In the genomic region with DNA sequence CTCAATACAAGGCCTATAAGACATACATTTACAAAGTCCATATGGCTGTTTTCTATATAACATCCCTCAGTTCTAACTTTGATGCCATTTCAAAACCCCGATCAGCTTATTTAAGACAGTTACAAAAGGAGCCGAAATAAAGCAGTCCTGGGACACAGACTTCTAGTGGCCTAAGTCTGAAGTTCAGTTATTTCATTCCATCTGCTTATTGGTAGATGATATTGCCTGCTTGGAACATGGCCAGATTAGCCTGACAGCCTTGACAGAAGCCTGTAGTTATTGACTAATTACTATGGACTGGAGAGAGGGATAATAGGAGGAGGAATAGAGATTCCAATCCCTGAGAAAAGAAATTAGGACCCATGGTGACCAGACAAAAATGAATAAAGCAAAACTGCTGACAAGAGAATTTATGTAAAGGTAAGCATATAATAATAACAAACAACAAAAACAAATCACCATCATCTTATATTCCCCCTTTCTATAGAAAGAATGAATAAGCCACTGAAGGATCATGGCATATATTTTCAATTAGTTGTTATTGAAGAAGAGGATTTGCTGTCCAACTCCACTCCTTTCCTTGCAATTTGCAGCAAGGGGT, we compare ENCODE assay signal across 23 cellular contexts.
DNase-seq lines count a peak whose midpoint lies in the region; ATAC-seq and TF ChIP-seq lines count a peak whose summit lies in the region.
"Had no signal": no experiment of that assay in that cellular context is flagged by ENCODE, and none has a peak within 500 bp of the region (broad histone marks: within the 10 kb centered on the region; RNA-seq: fewer than 3 reads in every experiment).

No MANE protein-coding gene starts in this region.

- no peak overlapping the region for H3K4me3 Mint-ChIP-seq in Caco-2 (ENCODE audit: unreplicated experiment)
- H3K4me3 Mint-ChIP-seq: CD4-positive, CD25-positive, alpha-beta regulatory T cell; IgD-negative memory B cell; T-helper 17 cell had no signal

- no peak overlapping the region for H3K27ac Mint-ChIP-seq in Caco-2 (ENCODE audit: unreplicated experiment)
- H3K27ac Mint-ChIP-seq: CD4-positive, CD25-positive, alpha-beta regulatory T cell; IgD-negative memory B cell; T-helper 17 cell had no signal

- H3K4me1 ChIP-seq in Caco-2 = no peaks in the 10 kb centered on the region
- H3K4me1 ChIP-seq: HAP-1, Peyer's patch, SJSA1 had no signal

- no peaks in the 10 kb centered on the region for H3K27me3 ChIP-seq in Caco-2 (replicated peaks; ENCODE audit: control insufficient read depth, insufficient read depth, low read length)
- H3K27me3 ChIP-seq: Peyer's patch, SJSA1 had no signal

- no peak overlapping the region for H3K4me3 ChIP-seq in Caco-2 (ENCODE audit: low read depth, low read length)
- H3K4me3 ChIP-seq: GM23248, HAP-1, Peyer's patch, SJSA1 had no signal

- POLR2A ChIA-PET in Caco-2 (lab: Charles Lee) = no interaction called here

- H3K9me3 ChIP-seq in Caco-2 = no peaks in the 10 kb centered on the region
- H3K9me3 ChIP-seq: HAP-1, Peyer's patch had no signal

- peak; percentile 8 for DNase-seq in NCI-H2171 treated with DMSO at 0.1 percent for 48 hours (lab: John Stamatoyannopoulos, UW)
- DNase-seq in NCI-H2171 (lab: John Stamatoyannopoulos, UW) = no peak
- DNase-seq in NCI-H1105 (lab: John Stamatoyannopoulos, UW) = peak; percentile 24
- peak; percentile 32 for DNase-seq in NCI-H82 treated with DMSO at 0.1 percent for 48 hours (lab: John Stamatoyannopoulos, UW; ENCODE audit: unreplicated experiment)
- peak; percentile 56 for DNase-seq in left lobe of liver (ENCODE audit: low spot score)
- no peak for DNase-seq in Caco-2
- no peak for DNase-seq in head of caudate nucleus
- no peak for DNase-seq in NCI-H187 treated with DMSO at 0.1 percent for 48 hours (lab: John Stamatoyannopoulos, UW)
- DNase-seq: CD4-positive, CD25-positive, alpha-beta regulatory T cell; DMS153; GM23248; Karpas-422; NCI-H1417 treated with DMSO at 0.1 percent for 48 hours; NCI-H2029; NCI-H345; NCI-H526 treated with DMSO at 0.1 percent for 48 hours; Peyer's patch; SW 1271; T-helper 17 cell had no signal

- no TSS peak for BruUV-seq in Caco-2 (replicated peaks; lab: Mats Ljungman, UMichigan)

- no peaks in the 10 kb centered on the region for H3K36me3 Mint-ChIP-seq in Caco-2 (ENCODE audit: insufficient read depth, unreplicated experiment)
- H3K36me3 Mint-ChIP-seq: CD4-positive, CD25-positive, alpha-beta regulatory T cell; IgD-negative memory B cell had no signal

- no peaks in the 10 kb centered on the region for H3K4me1 Mint-ChIP-seq in Caco-2 (ENCODE audit: low read depth, unreplicated experiment)
- H3K4me1 Mint-ChIP-seq: CD4-positive, CD25-positive, alpha-beta regulatory T cell; IgD-negative memory B cell; T-helper 17 cell had no signal

- CTCF ChIA-PET in Caco-2 (lab: Charles Lee) = no interaction called here

- intact Hi-C loops in Caco-2 (cut with micrococcal nuclease; ENCODE audit: unreplicated experiment) = no loop called here
- intact Hi-C loops in head of caudate nucleus (cut with DNase I) = no loop called here

- H3K36me3 ChIP-seq in Caco-2 (ENCODE audit: control insufficient read depth, insufficient read depth, low read length) = no peaks in the 10 kb centered on the region
- H3K36me3 ChIP-seq: HAP-1, Peyer's patch, SJSA1 had no signal

- H3K27me3 Mint-ChIP-seq in Caco-2 (ENCODE audit: insufficient read depth, unreplicated experiment) = no peaks in the 10 kb centered on the region
- H3K27me3 Mint-ChIP-seq: CD4-positive, CD25-positive, alpha-beta regulatory T cell; IgD-negative memory B cell; T-helper 17 cell had no signal

- H3K9me3 Mint-ChIP-seq in Caco-2 (ENCODE audit: unreplicated experiment) = no peaks in the 10 kb centered on the region

- peak; percentile 76 for ATAC-seq in left lobe of liver
- ATAC-seq: Right ventricle myocardium inferior, T-helper 17 cell had no signal

- no peak for TF ChIP-seq CTCF in Caco-2 (IDR thresholded peaks at IDR 0.05; ENCODE audit: insufficient read depth in 1 of 2, low read depth in 1 of 2, low read length in 1 of 2, severe bottlenecking in 1 of 2, unreplicated experiment in 1 of 2)

Comparison
In these comparisons a context has a peak if more than half of its experiments do, and no peak if none do; other contexts are left out.
1. DNase-seq: peak in NCI-H2171 treated with DMSO at 0.1 percent for 48 hours (single experiment), NCI-H1105 (single experiment), NCI-H82 treated with DMSO at 0.1 percent for 48 hours (single experiment) and left lobe of liver (single experiment); none in NCI-H2171 (single experiment), Caco-2 (0 of 2), head of caudate nucleus (0 of 42) and NCI-H187 treated with DMSO at 0.1 percent for 48 hours (single experiment).